Comparison of ENCODE assay signal across 2 cellular contexts in genomic region chr11:111727431-111727830, GRCh38.
A peak's percentile ranks its signal among the peaks of the same experiment; 100 is the strongest.
TF ChIP-seq lines count a peak whose summit lies in the region.

No MANE protein-coding gene starts in this region.

TF ChIP-seq in liver, 16 proteins besides CTCF, POLR2A, EP300 and RAD21 (continued from another document):
- peak; percentile 6 for TF ChIP-seq REST (IDR thresholded peaks at IDR 0.05)
- TF ChIP-seq ATF3 (IDR thresholded peaks at IDR 0.05) = no peak
TF ChIP-seq in liver: peak in this region for 2.

TF ChIP-seq in HepG2, 621 proteins besides CTCF, POLR2A, EP300 and RAD21 (continued from another document):
- TF ChIP-seq HMGXB3 (CRISPR knock-in tag; IDR thresholded peaks at IDR 0.05; ENCODE audit: borderline replicate concordance) = no peak
- no peak for TF ChIP-seq ZNF703 (CRISPR knock-in tag; IDR thresholded peaks at IDR 0.05; ENCODE audit: borderline replicate concordance)
- no peak for TF ChIP-seq KAT2B (IDR thresholded peaks at IDR 0.05; ENCODE audit: borderline replicate concordance, low read depth, low read length)
- TF ChIP-seq RORA (CRISPR knock-in tag; IDR thresholded peaks at IDR 0.05) = no peak
- no peak for TF ChIP-seq PLSCR1 (CRISPR knock-in tag; IDR thresholded peaks at IDR 0.05; ENCODE audit: borderline replicate concordance)
- TF ChIP-seq KLF13 (CRISPR knock-in tag; IDR thresholded peaks at IDR 0.05) = no peak
- no peak for TF ChIP-seq SKI (IDR thresholded peaks at IDR 0.05; ENCODE audit: partially characterized antibody)
- TF ChIP-seq ZNF782 (CRISPR knock-in tag; IDR thresholded peaks at IDR 0.05; ENCODE audit: borderline replicate concordance) = no peak
- no peak for TF ChIP-seq DZIP1 (CRISPR knock-in tag; IDR thresholded peaks at IDR 0.05)
- TF ChIP-seq ZNF383 (CRISPR knock-in tag; IDR thresholded peaks at IDR 0.05; ENCODE audit: borderline replicate concordance) = no peak
- TF ChIP-seq TBX3 (IDR thresholded peaks at IDR 0.05; ENCODE audit: borderline replicate concordance) = no peak
